ENCODE assay signal across 1 cellular context in genomic region chr7:104982308-104982755, GRCh38.
TF ChIP-seq lines count a peak whose summit lies in the region.

No MANE protein-coding gene starts in this region.

TF ChIP-seq in K562, 482 proteins besides CTCF, POLR2A, EP300 and RAD21 (continued from another document and continues in another):
- TF ChIP-seq CLOCK (CRISPR knock-in tag; IDR thresholded peaks at IDR 0.05; ENCODE audit: borderline replicate concordance): no peak
- TF ChIP-seq SRSF1 (IDR thresholded peaks at IDR 0.05; ENCODE audit: low read depth, low read length): no peak
- TF ChIP-seq PHF21A (IDR thresholded peaks at IDR 0.05; ENCODE audit: borderline replicate concordance, low read depth): no peak
- TF ChIP-seq ZNF280A (IDR thresholded peaks at IDR 0.05; ENCODE audit: low read depth, partially characterized antibody): no peak
- no peak for TF ChIP-seq CGGBP1 (CRISPR knock-in tag; IDR thresholded peaks at IDR 0.05)
- peak in 1 of 2 experiments; percentile 14 for TF ChIP-seq AFF1 (IDR thresholded peaks at IDR 0.05; ENCODE audit: low read depth in 1 of 2, partially characterized antibody in 2 of 2)
- TF ChIP-seq E4F1 (CRISPR knock-in tag; IDR thresholded peaks at IDR 0.05; ENCODE audit: borderline replicate concordance): no peak
- TF ChIP-seq SMARCA4 (IDR thresholded peaks at IDR 0.05): peak; percentile 45; the same call in 1 of the 2 replicates
- TF ChIP-seq E2F1 (CRISPR knock-in tag; IDR thresholded peaks at IDR 0.05): peak; percentile 67; the same call in 1 of the 2 replicates
- TF ChIP-seq ZNF445 (CRISPR knock-in tag; IDR thresholded peaks at IDR 0.05; ENCODE audit: low read depth): no peak
- TF ChIP-seq HNRNPLL (IDR thresholded peaks at IDR 0.05; ENCODE audit: low read depth, low read length, poor library complexity, severe bottlenecking): no peak
- no peak for TF ChIP-seq SAFB (IDR thresholded peaks at IDR 0.05; ENCODE audit: borderline replicate concordance, low read depth, low read length)
- no peak for TF ChIP-seq ZNF354B (CRISPR knock-in tag; IDR thresholded peaks at IDR 0.05)
- no peak for TF ChIP-seq PTBP1 (IDR thresholded peaks at IDR 0.05; ENCODE audit: low read depth, low read length)
- TF ChIP-seq SMAD4 (CRISPR knock-in tag; conservative IDR thresholded peaks at IDR 0.05): no peak
- peak; percentile 84 for TF ChIP-seq MEIS2 (IDR thresholded peaks at IDR 0.05; ENCODE audit: partially characterized antibody)
- no peak for TF ChIP-seq BMI1 (IDR thresholded peaks at IDR 0.05; ENCODE audit: low read length)
- TF ChIP-seq STAT5A (IDR thresholded peaks at IDR 0.05; ENCODE audit: borderline replicate concordance, low read length): no peak
- TF ChIP-seq THRB (CRISPR knock-in tag; conservative IDR thresholded peaks at IDR 0.05): no peak
- peak in 1 of 2 experiments; percentile 97; a peak in 1 of 4 replicates for TF ChIP-seq ZNF318 (IDR thresholded peaks at IDR 0.05; ENCODE audit: borderline replicate concordance in 1 of 2, low read depth in 1 of 2)
- no peak for TF ChIP-seq ZBTB1 (CRISPR knock-in tag; IDR thresholded peaks at IDR 0.05; ENCODE audit: borderline replicate concordance, low read depth)
- no peak for TF ChIP-seq FIP1L1 (IDR thresholded peaks at IDR 0.05; ENCODE audit: low read depth, low read length, poor library complexity, severe bottlenecking)
- TF ChIP-seq ZNF75A (CRISPR knock-in tag; IDR thresholded peaks at IDR 0.05): 0 out of 2 replicates have a peak, but pooled peaks have one; percentile 4
- no peak for TF ChIP-seq ZKSCAN8 (CRISPR knock-in tag; IDR thresholded peaks at IDR 0.05)
- TF ChIP-seq HES1 (IDR thresholded peaks at IDR 0.05; ENCODE audit: low read depth): peak; percentile 66; the same call in 1 of the 2 replicates
- no peak for TF ChIP-seq ZNF644 (tag; IDR thresholded peaks at IDR 0.05; ENCODE audit: low read depth)
- no peak for TF ChIP-seq SRSF9 (IDR thresholded peaks at IDR 0.05; ENCODE audit: borderline replicate concordance, low read depth, low read length)
- no peak for TF ChIP-seq ARNT (IDR thresholded peaks at IDR 0.05)
- peak; percentile 80 for TF ChIP-seq TEAD4 (IDR thresholded peaks at IDR 0.05; ENCODE audit: low read length)
- TF ChIP-seq TEAD4 (CRISPR knock-in tag; IDR thresholded peaks at IDR 0.05; ENCODE audit: borderline replicate concordance): no peak
- TF ChIP-seq SP1 (CRISPR knock-in tag; IDR thresholded peaks at IDR 0.05): no peak
- no peak for TF ChIP-seq JUND (IDR thresholded peaks at IDR 0.05; ENCODE audit: borderline replicate concordance, low read depth, low read length)
- peak; percentile 29; the same call in 1 of the 3 replicates for TF ChIP-seq JUND (tag; IDR thresholded peaks at IDR 0.05; ENCODE audit: borderline replicate concordance, low read depth, low read length)
- no peak for TF ChIP-seq BRD4 (IDR thresholded peaks at IDR 0.05)
- no peak for TF ChIP-seq ZNF780A (CRISPR knock-in tag; IDR thresholded peaks at IDR 0.05)
